13 cellular contexts compared by ENCODE assay signal in the genomic region with DNA sequence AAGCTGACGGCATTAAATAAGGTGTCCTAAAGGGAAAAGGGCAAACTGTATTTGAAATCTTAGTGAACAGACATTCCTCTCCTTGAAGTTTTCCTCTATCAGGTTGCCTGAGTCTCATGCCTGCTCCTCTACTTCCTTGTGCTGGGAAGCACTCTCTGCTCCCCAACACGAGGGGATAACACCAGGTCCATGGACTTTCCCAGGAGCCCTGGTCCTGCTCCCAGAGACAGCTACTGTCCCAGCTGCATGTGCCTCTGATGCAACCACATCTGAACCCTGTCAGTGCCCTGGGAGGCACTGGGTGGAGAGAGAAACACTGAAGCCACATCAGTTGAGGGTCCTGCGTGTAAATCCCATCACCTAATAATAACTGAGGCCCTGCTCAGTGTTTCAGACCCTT. TPM values are rescaled to one million over a fixed set of nuclear protein-coding genes. Genes with fewer than 3 reads are reported as not detected.
DNase-seq lines count a peak whose midpoint lies in the region; ATAC-seq, FAIRE-seq and TF ChIP-seq lines count a peak whose summit lies in the region.
"Had no signal": no experiment of that assay in that cellular context is flagged by ENCODE, and none has a peak within 500 bp of the region (broad histone marks: within the 10 kb centered on the region; RNA-seq: fewer than 3 reads in every experiment).

No MANE protein-coding gene starts in this region.

- peak overlapping the region; percentile 58 for H3K4me3 Mint-ChIP-seq in activated CD4-positive, alpha-beta T cell treated with anti-CD3 and anti-CD28 coated beads, Interleukin-2, amount 10 ng/mL, durations not matched to agents 24 days and 14 days
- H3K4me3 Mint-ChIP-seq in T-helper 17 cell = peak overlapping the region; percentile 55
- no peak overlapping the region for H3K4me3 Mint-ChIP-seq in stimulated activated memory B cell treated with anti-CD40 and anti-IgM and Interleukin-4, amounts not matched to agents 10 μg/mL and 1 μg/mL and 100 μg/mL, for 72 hours

- H3K9ac ChIP-seq in keratinocyte (ENCODE audit: control insufficient read depth, extremely low read depth, insufficient read depth, low read length) = no peak overlapping the region
- no peak overlapping the region for H3K9ac ChIP-seq in smooth muscle cell (ENCODE audit: low read depth)

- peak overlapping the region; percentile 57 for H3K27ac Mint-ChIP-seq in activated CD4-positive, alpha-beta T cell treated with anti-CD3 and anti-CD28 coated beads, Interleukin-2, amount 10 ng/mL, durations not matched to agents 24 days and 14 days
- peak overlapping the region; percentile 95 for H3K27ac Mint-ChIP-seq in T-helper 17 cell
- peak overlapping the region; percentile 40 for H3K27ac Mint-ChIP-seq in stimulated activated memory B cell treated with anti-CD40 and anti-IgM and Interleukin-4, amounts not matched to agents 10 μg/mL and 1 μg/mL and 100 μg/mL, for 72 hours

- H2AFZ ChIP-seq in keratinocyte (ENCODE audit: control insufficient read depth, low read length) = no peak overlapping the region
- no peak overlapping the region for H2AFZ ChIP-seq in smooth muscle cell (ENCODE audit: low read depth)

- intact Hi-C loops in activated CD4-positive, alpha-beta T cell treated with anti-CD3 and anti-CD28 coated beads, Interleukin-2, amount 10 ng/mL, durations not matched to agents 24 days and 14 days (cut with micrococcal nuclease) = no loop called here

- H4K20me1 ChIP-seq in keratinocyte (ENCODE audit: control insufficient read depth, extremely low read depth, insufficient read depth, low read length) (no peaks in the 10 kb centered on the region), smooth muscle cell (ENCODE audit: low read depth) (no peaks in the 10 kb centered on the region)

- no peak overlapping the region for H3K4me3 ChIP-seq in keratinocyte (ENCODE audit: control insufficient read depth in 2 of 3, extremely low read depth in 1 of 3, insufficient read depth in 2 of 3, low read depth in 1 of 3, low read length in 3 of 3)
- H3K4me3 ChIP-seq in smooth muscle cell = no peak overlapping the region
- H3K4me3 ChIP-seq: A549 had no signal

- dilution Hi-C loops in keratinocyte (cut with MboI; ENCODE audit: extremely low pct_ligation_motif_present, low sequenced_read_pairs) = no loop called here

- no peaks in the 10 kb centered on the region for H3K79me2 ChIP-seq in keratinocyte (ENCODE audit: control insufficient read depth, insufficient read depth, low read length)
- no peaks in the 10 kb centered on the region for H3K79me2 ChIP-seq in smooth muscle cell (ENCODE audit: low read depth)

- H3F3A ChIP-seq in smooth muscle cell (ENCODE audit: low read depth) = no peaks in the 10 kb centered on the region

- H3K9me3 ChIP-seq in T-helper 17 cell (ENCODE audit: control insufficient read depth, low read length, poor library complexity, severe bottlenecking) = no peaks in the 10 kb centered on the region
- H3K9me3 ChIP-seq in keratinocyte (ENCODE audit: control insufficient read depth, low read depth, low read length) = no peaks in the 10 kb centered on the region
- no peaks in the 10 kb centered on the region for H3K9me3 ChIP-seq in smooth muscle cell (replicated peaks; ENCODE audit: low read depth)
- H3K9me3 ChIP-seq: A549 had no signal

- ATAC-seq in T-helper 17 cell = no peak
- no peak for ATAC-seq in stimulated activated memory B cell treated with anti-CD40 and anti-IgM and Interleukin-4, amounts not matched to agents 10 μg/mL and 1 μg/mL and 100 μg/mL, for 72 hours
- ATAC-seq: A549 had no signal

- peaks cover 22% of the 10 kb centered on the region for H3K4me1 ChIP-seq in keratinocyte (ENCODE audit: control insufficient read depth, extremely low read depth, insufficient read depth, low read length)
- no peaks in the 10 kb centered on the region for H3K4me1 ChIP-seq in smooth muscle cell (ENCODE audit: low read depth)

- H3K27me3 ChIP-seq in keratinocyte (ENCODE audit: control insufficient read depth, extremely low read depth, insufficient read depth, low read length) = no peaks in the 10 kb centered on the region
- no peaks in the 10 kb centered on the region for H3K27me3 ChIP-seq in smooth muscle cell (ENCODE audit: low read depth)

- H3K27me3 Mint-ChIP-seq in activated CD4-positive, alpha-beta T cell treated with anti-CD3 and anti-CD28 coated beads, Interleukin-2, amount 10 ng/mL, durations not matched to agents 24 days and 14 days = no peaks in the 10 kb centered on the region
- H3K27me3 Mint-ChIP-seq in T-helper 17 cell = no peaks in the 10 kb centered on the region
- H3K27me3 Mint-ChIP-seq in stimulated activated memory B cell treated with anti-CD40 and anti-IgM and Interleukin-4, amounts not matched to agents 10 μg/mL and 1 μg/mL and 100 μg/mL, for 72 hours = no peaks in the 10 kb centered on the region

- H3K27ac ChIP-seq in keratinocyte (ENCODE audit: control insufficient read depth, insufficient read depth, low read length) (peak overlapping the region; percentile 59), smooth muscle cell (ENCODE audit: low read depth) (no peak overlapping the region)
- H3K27ac ChIP-seq: A549, WERI-Rb-1 had no signal

- peaks cover 32% of the 10 kb centered on the region for H3K36me3 Mint-ChIP-seq in activated CD4-positive, alpha-beta T cell treated with anti-CD3 and anti-CD28 coated beads, Interleukin-2, amount 10 ng/mL, durations not matched to agents 24 days and 14 days (ENCODE audit: low read depth)
- H3K36me3 Mint-ChIP-seq in T-helper 17 cell (ENCODE audit: low read depth) = peaks cover 12% of the 10 kb centered on the region
- peaks cover 58% of the 10 kb centered on the region for H3K36me3 Mint-ChIP-seq in stimulated activated memory B cell treated with anti-CD40 and anti-IgM and Interleukin-4, amounts not matched to agents 10 μg/mL and 1 μg/mL and 100 μg/mL, for 72 hours

- 89% methylated on average over 3 of the region's 3 CpGs for WGBS in smooth muscle cell (ENCODE audit: low lambda C conversion rate)

- H3K4me1 Mint-ChIP-seq in activated CD4-positive, alpha-beta T cell treated with anti-CD3 and anti-CD28 coated beads, Interleukin-2, amount 10 ng/mL, durations not matched to agents 24 days and 14 days = peaks cover 56% of the 10 kb centered on the region
- peaks cover 64% of the 10 kb centered on the region for H3K4me1 Mint-ChIP-seq in T-helper 17 cell
- H3K4me1 Mint-ChIP-seq in stimulated activated memory B cell treated with anti-CD40 and anti-IgM and Interleukin-4, amounts not matched to agents 10 μg/mL and 1 μg/mL and 100 μg/mL, for 72 hours = peaks cover 78% of the 10 kb centered on the region

- H3K4me2 ChIP-seq in keratinocyte (ENCODE audit: control insufficient read depth, extremely low read depth, insufficient read depth, low read depth, low read length) (no peak overlapping the region), smooth muscle cell (no peak overlapping the region)

- peaks cover 8 to 17% of the 10 kb centered on the region in 2 experiments for H3K36me3 ChIP-seq in keratinocyte (ENCODE audit: control insufficient read depth in 2 of 2, extremely low read depth in 1 of 2, insufficient read depth in 2 of 2, low read length in 2 of 2)
- H3K36me3 ChIP-seq in smooth muscle cell (ENCODE audit: low read depth) = no peaks in the 10 kb centered on the region

- DNase-seq in activated CD4-positive, alpha-beta T cell treated with anti-CD3 and anti-CD28 coated beads, Interleukin-2, amount 10 ng/mL, durations not matched to agents 24 days and 14 days = peak; percentile 58
- no peak for DNase-seq in activated CD4-positive, alpha-beta T cell treated with anti-CD3 and anti-CD28 coated beads, Interleukin-2, amount 50 U/mL, for 4 hours
- DNase-seq in T-helper 17 cell (no peak), keratinocyte (ENCODE audit: low read depth, low spot score) (no peak), DMS53 treated with DMSO at 0.1 percent for 48 hours (lab: John Stamatoyannopoulos, UW; ENCODE audit: unreplicated experiment) (no peak), epidermal melanocyte (ENCODE audit: insufficient read length, low spot score) (no peak), smooth muscle cell (lab: John Stamatoyannopoulos, UW; ENCODE audit: unreplicated experiment) (no peak)
- DNase-seq: anterior cingulate cortex, EL, occipital lobe, WERI-Rb-1 had no signal

- peak; percentile 9 for FAIRE-seq in keratinocyte (lab: Jason Lieb, UNC)
- FAIRE-seq: A549 had no signal

- no peaks in the 10 kb centered on the region for H3K9me3 Mint-ChIP-seq in activated CD4-positive, alpha-beta T cell treated with anti-CD3 and anti-CD28 coated beads, Interleukin-2, amount 10 ng/mL, durations not matched to agents 24 days and 14 days
- no peaks in the 10 kb centered on the region for H3K9me3 Mint-ChIP-seq in stimulated activated memory B cell treated with anti-CD40 and anti-IgM and Interleukin-4, amounts not matched to agents 10 μg/mL and 1 μg/mL and 100 μg/mL, for 72 hours

- TF ChIP-seq CTCF in keratinocyte (optimal IDR thresholded peaks at IDR 0.05 in 1 of 3, IDR thresholded peaks at IDR 0.05 in 1 of 3, conservative IDR thresholded peaks at IDR 0.05 in 1 of 3; ENCODE audit: extremely low read depth in 1 of 3, insufficient read depth in 2 of 3, low read length in 3 of 3) (no peak), smooth muscle cell (IDR thresholded peaks at IDR 0.05; ENCODE audit: borderline replicate concordance, insufficient read depth, poor library complexity, severe bottlenecking) (no peak)

- H3K9me1 ChIP-seq in keratinocyte (ENCODE audit: control insufficient read depth, extremely low read depth, insufficient read depth, low read length) = peaks cover 5% of the 10 kb centered on the region

RNA-seq across cellular contexts. Expression of gene TLR9, which starts 7.4 kb away (rescaled TPM):
- total RNA-seq in activated CD4-positive, alpha-beta T cell treated with anti-CD3 and anti-CD28 coated beads, Interleukin-2, amount 10 ng/mL, durations not matched to agents 24 days and 14 days = 0.17 and 0.42 TPM in 2 replicates
- total RNA-seq in T-helper 17 cell = under 1 TPM in 1 of 2 donors, not detected in 1; 0.42 TPM
- not detected in 3 replicates for polyA plus RNA-seq in keratinocyte
- polyA plus RNA-seq in keratinocyte (2011; ENCODE audit: low read depth) = not detected
- polyA plus RNA-seq in keratinocyte (2011; cell fraction: cytosol; rRNA removed) = not detected in 2 replicates
- polyA plus RNA-seq in keratinocyte (2011; cell fraction: nucleus; rRNA removed) = 0.12 and 0.18 TPM in 2 replicates
- polyA plus RNA-seq in keratinocyte (2012; ENCODE audit: low replicate concordance) = 0.20 TPM in 1 of 2 replicates, not detected in the other
- polyA minus RNA-seq in keratinocyte = 0.13 TPM in 1 of 3 replicates, not detected in the others
- not detected for polyA minus RNA-seq in keratinocyte (2011; cell fraction: cytosol; rRNA and poly(A)+ RNA removed)
- polyA minus RNA-seq in keratinocyte (2011; cell fraction: nucleus; rRNA and poly(A)+ RNA removed) = not detected in 2 replicates
- 0.09 TPM in 1 of 2 replicates, not detected in the other for total RNA-seq in smooth muscle cell
- polyA plus RNA-seq in smooth muscle cell = not detected in 2 replicates

RNA-seq across cellular contexts. Expression of gene ALAS1, which starts 20.1 kb away (rescaled TPM):
- 115 and 118 TPM in 2 replicates for total RNA-seq in activated CD4-positive, alpha-beta T cell treated with anti-CD3 and anti-CD28 coated beads, Interleukin-2, amount 10 ng/mL, durations not matched to agents 24 days and 14 days
- total RNA-seq in T-helper 17 cell (10 to 100 TPM; 14.4 to 15.6 TPM), smooth muscle cell (35.7 and 50.2 TPM in 2 replicates)
- polyA plus RNA-seq in keratinocyte (54.6 to 109 TPM (median 74.1 TPM) in 3 replicates), smooth muscle cell (59.4 and 66.7 TPM in 2 replicates)
- polyA plus RNA-seq in keratinocyte (2011; ENCODE audit: low read depth) = 31.4 TPM
- 70.5 and 82.2 TPM in 2 replicates for polyA plus RNA-seq in keratinocyte (2011; cell fraction: cytosol; rRNA removed)
- polyA plus RNA-seq in keratinocyte (2011; cell fraction: nucleus; rRNA removed) = 119 and 125 TPM in 2 replicates
- 51.4 and 67.5 TPM in 2 replicates for polyA plus RNA-seq in keratinocyte (2012; ENCODE audit: low replicate concordance)
- 48.8 to 118 TPM (median 51.9 TPM) in 3 replicates for polyA minus RNA-seq in keratinocyte
- 53.9 TPM for polyA minus RNA-seq in keratinocyte (2011; cell fraction: cytosol; rRNA and poly(A)+ RNA removed)
- polyA minus RNA-seq in keratinocyte (2011; cell fraction: nucleus; rRNA and poly(A)+ RNA removed) = 40.9 and 59.5 TPM in 2 replicates

RNA-seq across cellular contexts. Expression of gene TWF2, which starts 20.9 kb away (rescaled TPM):
- 80.3 and 87.0 TPM in 2 replicates for total RNA-seq in activated CD4-positive, alpha-beta T cell treated with anti-CD3 and anti-CD28 coated beads, Interleukin-2, amount 10 ng/mL, durations not matched to agents 24 days and 14 days
- total RNA-seq in T-helper 17 cell (10 to 100 TPM; 44.8 to 48.2 TPM), smooth muscle cell (71.8 and 80.9 TPM in 2 replicates)
- polyA plus RNA-seq in keratinocyte (70.4 to 113 TPM (median 77.0 TPM) in 3 replicates), smooth muscle cell (91.0 and 96.8 TPM in 2 replicates)
- polyA plus RNA-seq in keratinocyte (2011; ENCODE audit: low read depth) = 17.4 TPM
- 66.4 and 134 TPM in 2 replicates for polyA plus RNA-seq in keratinocyte (2011; cell fraction: cytosol; rRNA removed)
- 63.2 and 86.3 TPM in 2 replicates for polyA plus RNA-seq in keratinocyte (2011; cell fraction: nucleus; rRNA removed)
- 33.1 and 98.3 TPM in 2 replicates for polyA plus RNA-seq in keratinocyte (2012; ENCODE audit: low replicate concordance)
- polyA minus RNA-seq in keratinocyte = 57.0 to 139 TPM (median 67.1 TPM) in 3 replicates
- 124 TPM for polyA minus RNA-seq in keratinocyte (2011; cell fraction: cytosol; rRNA and poly(A)+ RNA removed)
- polyA minus RNA-seq in keratinocyte (2011; cell fraction: nucleus; rRNA and poly(A)+ RNA removed) = 41.2 and 43.6 TPM in 2 replicates

RNA-seq across cellular contexts. Expression of gene PPM1M, which starts 27.5 kb away (rescaled TPM):
- total RNA-seq in activated CD4-positive, alpha-beta T cell treated with anti-CD3 and anti-CD28 coated beads, Interleukin-2, amount 10 ng/mL, durations not matched to agents 24 days and 14 days = 48.3 and 49.2 TPM in 2 replicates
- 10 to 100 TPM; 43.9 to 58.0 TPM for total RNA-seq in T-helper 17 cell
- polyA plus RNA-seq in keratinocyte = 6.4 to 8.0 TPM (median 6.5 TPM) in 3 replicates
- 3.3 TPM for polyA plus RNA-seq in keratinocyte (2011; ENCODE audit: low read depth)
- 4.8 and 6.3 TPM in 2 replicates for polyA plus RNA-seq in keratinocyte (2011; cell fraction: cytosol; rRNA removed)
- polyA plus RNA-seq in keratinocyte (2011; cell fraction: nucleus; rRNA removed) = 10.4 and 10.6 TPM in 2 replicates
- 2.6 and 5.5 TPM in 2 replicates for polyA plus RNA-seq in keratinocyte (2012; ENCODE audit: low replicate concordance)
- 7.5 to 11.3 TPM (median 10.0 TPM) in 3 replicates for polyA minus RNA-seq in keratinocyte
- 9.0 TPM for polyA minus RNA-seq in keratinocyte (2011; cell fraction: cytosol; rRNA and poly(A)+ RNA removed)
- 2.0 and 3.7 TPM in 2 replicates for polyA minus RNA-seq in keratinocyte (2011; cell fraction: nucleus; rRNA and poly(A)+ RNA removed)
- total RNA-seq in smooth muscle cell = 6.0 and 7.0 TPM in 2 replicates
- 11.0 and 11.9 TPM in 2 replicates for polyA plus RNA-seq in smooth muscle cell

Comparison
In these comparisons a context has a peak if more than half of its experiments do, and no peak if none do; other contexts are left out.
1. H3K27ac Mint-ChIP-seq: peak in every context shown above with its lines; median percentile 95 in T-helper 17 cell; 57 in activated CD4-positive, alpha-beta T cell treated with anti-CD3 and anti-CD28 coated beads, Interleukin-2, amount 10 ng/mL, durations not matched to agents 24 days and 14 days; 40 in stimulated activated memory B cell treated with anti-CD40 and anti-IgM and Interleukin-4, amounts not matched to agents 10 μg/mL and 1 μg/mL and 100 μg/mL, for 72 hours.